Comparison of ENCODE assay signal across 24 cellular contexts in the genomic region with DNA sequence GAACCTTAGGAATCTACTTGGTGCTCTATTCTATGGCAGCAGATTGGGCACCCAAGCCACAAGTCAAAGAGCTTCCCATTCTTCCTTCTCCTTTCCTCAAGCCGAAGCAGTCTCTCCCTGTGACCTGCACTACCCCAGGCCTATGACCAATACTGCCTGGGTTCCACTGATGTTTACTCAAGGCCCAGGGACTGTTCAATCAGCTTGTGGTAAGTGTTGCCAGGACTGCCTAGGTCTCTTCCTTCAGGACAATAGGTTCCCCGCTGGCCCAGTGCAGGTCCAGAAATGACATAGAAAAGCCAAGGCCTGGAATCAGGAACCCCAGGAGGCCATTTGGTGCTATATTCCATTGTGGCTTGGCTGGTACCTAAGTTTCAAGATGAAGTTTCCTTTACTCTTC.
"Had no signal": no experiment of that assay in that cellular context is flagged by ENCODE, and none has a peak within 500 bp of the region (broad histone marks: within the 10 kb centered on the region; RNA-seq: fewer than 3 reads in every experiment).

No MANE protein-coding gene starts in this region.

- H3K79me2 ChIP-seq: hepatocyte had no signal

- H3K27ac Mint-ChIP-seq: endodermal cell; naive thymus-derived CD4-positive, alpha-beta T cell; nephron progenitor cell had no signal

- H3K9me3 ChIP-seq: right atrium auricular region, stomach, thoracic aorta, transverse colon, uterus had no signal

- H3K36me3 ChIP-seq: right atrium auricular region, stomach, thoracic aorta, transverse colon, uterus had no signal

- ATAC-seq: left ventricle myocardium superior; naive thymus-derived CD4-positive, alpha-beta T cell had no signal

- H3K9me3 Mint-ChIP-seq: endodermal cell, nephron progenitor cell had no signal

- H3K4me3 Mint-ChIP-seq: endodermal cell; naive thymus-derived CD4-positive, alpha-beta T cell; nephron progenitor cell had no signal

- H2AFZ ChIP-seq: hepatocyte had no signal

- H3K27ac ChIP-seq: coronary artery, hepatocyte, right atrium auricular region, stomach, thoracic aorta, transverse colon, uterus had no signal

- H3K4me2 ChIP-seq: hepatocyte had no signal

- H3K36me3 Mint-ChIP-seq: naive thymus-derived CD4-positive, alpha-beta T cell had no signal

- H3K4me1 ChIP-seq: right atrium auricular region, stomach, transverse colon, uterus had no signal

- DNase-seq: effector CD4-positive, alpha-beta T cell; endodermal cell; erythroblast; foreskin melanocyte; head of caudate nucleus; kidney; left cardiac atrium; left ventricle myocardium superior; mesendoderm; naive thymus-derived CD4-positive, alpha-beta T cell; nephron progenitor cell; stimulated activated CD4-positive, alpha-beta T cell treated with anti-CD3 and anti-CD28 coated beads, Interleukin-2, amount 100 ng/mL, for 24 hours; stimulated activated CD4-positive, alpha-beta T cell treated with anti-CD3 and anti-CD28 coated beads, Interleukin-4, amount 100 ng/mL, for 4 hours; stimulated activated naive CD4-positive, alpha-beta T cell; stomach; substantia nigra; transverse colon; uterus had no signal

- H3K27me3 ChIP-seq: hepatocyte, right atrium auricular region, stomach, transverse colon, uterus had no signal

- H3K27me3 Mint-ChIP-seq: naive thymus-derived CD4-positive, alpha-beta T cell had no signal

- H3K4me3 ChIP-seq: coronary artery, hepatocyte, lung, right atrium auricular region, stomach, thoracic aorta, transverse colon, uterus had no signal

- H3K4me1 Mint-ChIP-seq: endodermal cell; naive thymus-derived CD4-positive, alpha-beta T cell; nephron progenitor cell had no signal

- FAIRE-seq: endothelial cell of umbilical vein, kidney had no signal
